8 cellular contexts compared by ENCODE assay signal in genomic region chr7:105531797-105532671, GRCh38.
DNase-seq lines count a peak whose midpoint lies in the region; ATAC-seq and TF ChIP-seq lines count a peak whose summit lies in the region.

Gene RINT1 (plus strand): TSS chr7:105532201. CDS start chr7:105532316, 115 bp downstream.

- H3K36me3 ChIP-seq in mucosa of rectum (ENCODE audit: control insufficient read depth in 2 of 2, insufficient read depth in 2 of 2, low read length in 2 of 2) = peaks cover 0 to 1% of the 10 kb centered on the region in 2 donors

- ATAC-seq in GM21526 (IDR thresholded peaks at IDR 0.05; ENCODE audit: low FRiP score, unreplicated experiment) = peak; percentile 91

- H3K27ac ChIP-seq in mucosa of rectum (ENCODE audit: low read depth in 2 of 2, low read length in 2 of 2) = peak within 1 kb of the TSS; percentile 87 to 92

- H3K4me3 ChIP-seq in epithelial cell of esophagus (ENCODE audit: low read length) (peak within 1 kb of the TSS; percentile 96), mucosa of rectum (ENCODE audit: low read length in 2 of 2) (peak within 1 kb of the TSS; percentile 91 to 95)

- H3K27me3 ChIP-seq in mucosa of rectum (ENCODE audit: control insufficient read depth in 2 of 2, insufficient read depth in 2 of 2, low read length in 2 of 2) = no peaks in the 10 kb centered on the region

- H3K4me1 ChIP-seq in mucosa of rectum (ENCODE audit: control insufficient read depth in 2 of 2, insufficient read depth in 2 of 2, low read length in 2 of 2) = peaks cover 11 to 14% of the 10 kb centered on the region in 2 donors

- peak; percentile 69 for DNase-seq in DMS153 (lab: John Stamatoyannopoulos, UW)
- peak; percentile 75 for DNase-seq in HuH-7.5 (ENCODE audit: low spot score)
- DNase-seq in OCI-M1 (lab: John Stamatoyannopoulos, UW) = peak; percentile 90
- DNase-seq in activated T-cell treated with anti-CD3 and anti-CD28 coated beads for 24 hours (ENCODE audit: low read depth) = peak; percentile 87
- peak; percentile 91 for DNase-seq in epithelial cell of esophagus (ENCODE audit: low read depth)
- DNase-seq in stimulated activated CD8-positive, alpha-beta memory T cell treated with anti-CD3 and anti-CD28 coated beads, Interleukin-4, amount 100 ng/mL, for 48 hours = peak; percentile 94

- TF ChIP-seq CTCF in epithelial cell of esophagus (IDR thresholded peaks at IDR 0.05; ENCODE audit: insufficient read depth, low read depth, low read length, missing control alignments) = peak; percentile 87

- no peaks in the 10 kb centered on the region for H3K9me3 ChIP-seq in mucosa of rectum (ENCODE audit: control insufficient read depth in 2 of 2, low read length in 2 of 2)

- peak within 1 kb of the TSS; percentile 95 to 96 for H3K9ac ChIP-seq in mucosa of rectum (ENCODE audit: low read depth in 1 of 2, low read length in 2 of 2)

Comparison
In these comparisons a context has a peak if more than half of its experiments do, and no peak if none do; other contexts are left out.
1. Peak in every context shown above with its lines: DNase-seq, ATAC-seq, H3K4me3 ChIP-seq and H3K27ac ChIP-seq.